Comparison of ENCODE assay signal across 10 cellular contexts in genomic region chr11:125300791-125301218, GRCh38.
DNase-seq lines count a peak whose midpoint lies in the region; ATAC-seq, FAIRE-seq and TF ChIP-seq lines count a peak whose summit lies in the region.
"Had no signal": no experiment of that assay in that cellular context is flagged by ENCODE, and none has a peak within 500 bp of the region (broad histone marks: within the 10 kb centered on the region; RNA-seq: fewer than 3 reads in every experiment).

No MANE protein-coding gene starts in this region.

- ATAC-seq in Right ventricle myocardium inferior (peak; percentile 48), GM18511 (IDR thresholded peaks at IDR 0.05; ENCODE audit: unreplicated experiment) (no peak)

- H2AFZ ChIP-seq in hepatocyte = no peak overlapping the region

- no peaks in the 10 kb centered on the region for H3K79me2 ChIP-seq in hepatocyte

- TF ChIP-seq CTCF in astrocyte of the cerebellum (IDR thresholded peaks at IDR 0.05; ENCODE audit: low read depth, low read length, missing control alignments) = no peak
- TF ChIP-seq CTCF in hepatocyte (IDR thresholded peaks at IDR 0.05; ENCODE audit: poor library complexity) = no peak

- no peaks in the 10 kb centered on the region for H3K9me2 ChIP-seq in hepatocyte (replicated peaks; ENCODE audit: insufficient read depth)

- WGBS in hepatocyte (ENCODE audit: low lambda C conversion rate, missing lambda C conversion rate) = 53% methylated on average over 3 of the region's 3 CpGs

- H4K20me1 ChIP-seq in hepatocyte (ENCODE audit: insufficient read depth, poor library complexity, severe bottlenecking) = no peaks in the 10 kb centered on the region

- H3K4me3 ChIP-seq in astrocyte of the cerebellum (ENCODE audit: low read depth, low read length) (no peak overlapping the region), hepatocyte (no peak overlapping the region)

- FAIRE-seq in urothelium cell line (lab: Jason Lieb, UNC) = no peak
- FAIRE-seq: GM18507 had no signal

- H3K9me3 ChIP-seq in hepatocyte (ENCODE audit: low read depth) = no peaks in the 10 kb centered on the region

- in situ Hi-C loops in astrocyte of the cerebellum (cut with HindIII; ENCODE audit: low sequenced_read_pairs) = no loop called here

- no peaks in the 10 kb centered on the region for H3K27me3 ChIP-seq in hepatocyte

- no peak for DNase-seq in Right ventricle myocardium inferior (ENCODE audit: missing footprints)
- DNase-seq in cardiac septum (ENCODE audit: low spot score) = no peak
- DNase-seq in astrocyte of the cerebellum (ENCODE audit: low read depth) = peak; percentile 59
- peak; percentile 56 for DNase-seq in hepatocyte (ENCODE audit: low spot score)
- DNase-seq in urothelium cell line (ENCODE audit: low spot score) = peak; percentile 60
- DNase-seq in MV-4-11 (lab: John Stamatoyannopoulos, UW) = no peak
- DNase-seq in activated naive CD4-positive, alpha-beta T cell treated with anti-CD3 and anti-CD28 coated beads, Interleukin-2, amount 50 U/mL, for 16 hours = no peak
- DNase-seq: AML-193 had no signal

- H3K4me1 ChIP-seq in hepatocyte (ENCODE audit: insufficient read depth) = peaks cover 19% of the 10 kb centered on the region

- peak overlapping the region; percentile 21 for H3K27ac ChIP-seq in hepatocyte

- no peak overlapping the region for H3K4me2 ChIP-seq in hepatocyte

- intact Hi-C loops in Right ventricle myocardium inferior (cut with DNase I) = no loop called here
- intact Hi-C loops in cardiac septum (cut with DNase I) = no loop called here

- H3K36me3 ChIP-seq in hepatocyte (replicated peaks; ENCODE audit: insufficient read depth, low read depth) = no peaks in the 10 kb centered on the region

Comparison
In these comparisons a context has a peak if more than half of its experiments do, and no peak if none do; other contexts are left out.
1. DNase-seq: peak in astrocyte of the cerebellum (single experiment), hepatocyte (single experiment) and urothelium cell line (single experiment); none in Right ventricle myocardium inferior (single experiment), cardiac septum (single experiment), MV-4-11 (single experiment) and activated naive CD4-positive, alpha-beta T cell treated with anti-CD3 and anti-CD28 coated beads, Interleukin-2, amount 50 U/mL, for 16 hours (single experiment).